ENCODE assay signal across 16 cellular contexts in genomic region chr3:28103871-28104270, GRCh38.
DNase-seq lines count a peak whose midpoint lies in the region; ATAC-seq and TF ChIP-seq lines count a peak whose summit lies in the region.
"Had no signal": no experiment of that assay in that cellular context is flagged by ENCODE, and none has a peak within 500 bp of the region (broad histone marks: within the 10 kb centered on the region; RNA-seq: fewer than 3 reads in every experiment).

No MANE protein-coding gene starts in this region.

- no peaks in the 10 kb centered on the region for H3K79me2 ChIP-seq in GM23338 (replicated peaks; ENCODE audit: insufficient read depth)

- H3K4me3 ChIP-seq in GM23338 = no peak overlapping the region
- H3K4me3 ChIP-seq: GM12878, HAP-1 had no signal

- no peak overlapping the region for H3K27ac Mint-ChIP-seq in GM23338
- H3K27ac Mint-ChIP-seq: CD4-positive, CD25-positive, alpha-beta regulatory T cell; CD8-positive, alpha-beta memory T cell; IgD-negative memory B cell had no signal

- H3K4me1 Mint-ChIP-seq in GM23338 = no peaks in the 10 kb centered on the region
- H3K4me1 Mint-ChIP-seq: CD4-positive, CD25-positive, alpha-beta regulatory T cell; IgD-negative memory B cell had no signal

- H3K9me2 ChIP-seq in GM23338 (ENCODE audit: insufficient read depth) = peaks cover 3% of the 10 kb centered on the region

- no peaks in the 10 kb centered on the region for H4K20me1 ChIP-seq in GM23338 (replicated peaks; ENCODE audit: insufficient read depth)

- H3F3A ChIP-seq in GM23338 (replicated peaks; ENCODE audit: low read depth) = no peaks in the 10 kb centered on the region

- H3K9me3 Mint-ChIP-seq in GM23338 = peaks cover 15% of the 10 kb centered on the region

- 0 out of 2 replicates have a peak overlapping the region, but pooled peaks have one; percentile 45 for H2AFZ ChIP-seq in GM23338

- no peak for DNase-seq in GM23338 (ENCODE audit: low spot score)
- DNase-seq in NCI-H2171 treated with DMSO at 0.1 percent for 48 hours (lab: John Stamatoyannopoulos, UW) = peak; percentile 49
- peak; percentile 77 to 88 for DNase-seq in cerebellar nuclear complex (lab: John Stamatoyannopoulos, UW)
- no peak for DNase-seq in NOMO-1 treated with DMSO at 0.1 percent for 48 hours (lab: John Stamatoyannopoulos, UW; ENCODE audit: unreplicated experiment)
- no peak for DNase-seq in mesenteric fat pad (ENCODE audit: low spot score)
- DNase-seq in SKM-1 (lab: John Stamatoyannopoulos, UW; ENCODE audit: unreplicated experiment) = no peak
- DNase-seq: ACHN; BE2C; Caco-2; CD4-positive, CD25-positive, alpha-beta regulatory T cell; CD8-positive, alpha-beta memory T cell; DMS79 treated with DMSO at 0.1 percent for 48 hours had no signal

- no peaks in the 10 kb centered on the region for H3K4me1 ChIP-seq in GM23338 (ENCODE audit: insufficient read depth)
- H3K4me1 ChIP-seq: BE2C, Caco-2, HAP-1 had no signal

- H3K36me3 Mint-ChIP-seq in GM23338 (ENCODE audit: low read depth) = peaks cover 14% of the 10 kb centered on the region; the same call in 2 of the 3 replicates
- H3K36me3 Mint-ChIP-seq: CD4-positive, CD25-positive, alpha-beta regulatory T cell; IgD-negative memory B cell had no signal

- peaks cover 2% of the 10 kb centered on the region for H3K27me3 Mint-ChIP-seq in GM23338 (ENCODE audit: insufficient read depth, low read depth, poor library complexity)
- H3K27me3 Mint-ChIP-seq: CD4-positive, CD25-positive, alpha-beta regulatory T cell; IgD-negative memory B cell had no signal

- no peaks in the 10 kb centered on the region; the same call in 1 of the 2 replicates for H3K36me3 ChIP-seq in GM23338 (ENCODE audit: insufficient read depth)
- H3K36me3 ChIP-seq: BE2C, HAP-1 had no signal

- no peaks in the 10 kb centered on the region for H3K27me3 ChIP-seq in GM23338 (ENCODE audit: insufficient read depth)
- H3K27me3 ChIP-seq: BE2C had no signal

- H3K4me3 Mint-ChIP-seq in GM23338 = no peak overlapping the region
- H3K4me3 Mint-ChIP-seq: CD4-positive, CD25-positive, alpha-beta regulatory T cell; CD8-positive, alpha-beta memory T cell; IgD-negative memory B cell had no signal

- TF ChIP-seq CTCF in GM23338 (conservative IDR thresholded peaks at IDR 0.05; ENCODE audit: low read depth in 2 of 2) = no peak

- ATAC-seq in GM23338 = no peak
- ATAC-seq: GM12878, HepG2 had no signal

- H3K4me2 ChIP-seq in GM23338 = no peak overlapping the region

- no peak overlapping the region for H3K27ac ChIP-seq in GM23338 (ENCODE audit: low read depth)

TF ChIP-seq in GM23338, 12 proteins besides CTCF, POLR2A, EP300 and RAD21 (continues in another document):
- TF ChIP-seq ETS1 (IDR thresholded peaks at IDR 0.05) (no peak), NANOG (IDR thresholded peaks at IDR 0.05; ENCODE audit: borderline replicate concordance) (no peak), ZNF114 (CRISPR knock-in tag; IDR thresholded peaks at IDR 0.05) (no peak), ZNF462 (CRISPR knock-in tag; IDR thresholded peaks at IDR 0.05) (no peak), ZNF331 (CRISPR knock-in tag; IDR thresholded peaks at IDR 0.05; ENCODE audit: low read depth) (no peak), EZH2phosphoT487 (IDR thresholded peaks at IDR 0.05; ENCODE audit: unreplicated experiment) (no peak), REST (IDR thresholded peaks at IDR 0.05; ENCODE audit: unreplicated experiment) (no peak), POLR2AphosphoS5 (IDR thresholded peaks at IDR 0.05; ENCODE audit: low read depth) (no peak), CREB1 (CRISPR knock-in tag; IDR thresholded peaks at IDR 0.05; ENCODE audit: low read depth) (no peak), EZH2 (IDR thresholded peaks at IDR 0.05; ENCODE audit: low read depth, unreplicated experiment) (no peak)

Comparison
In these comparisons a context has a peak if more than half of its experiments do, and no peak if none do; other contexts are left out.
1. DNase-seq: peak in NCI-H2171 treated with DMSO at 0.1 percent for 48 hours (single experiment) and cerebellar nuclear complex (2 of 2); none in GM23338 (single experiment), NOMO-1 treated with DMSO at 0.1 percent for 48 hours (single experiment), mesenteric fat pad (single experiment) and SKM-1 (single experiment).